ENCODE assay signal across 8 cellular contexts in genomic region chr14:93219103-93219726, GRCh38. TPM values are rescaled to one million over a fixed set of nuclear protein-coding genes. Genes with fewer than 3 reads are reported as not detected.
DNase-seq lines count a peak whose midpoint lies in the region; ATAC-seq, FAIRE-seq and TF ChIP-seq lines count a peak whose summit lies in the region.

No MANE protein-coding gene starts in this region.

- H3K4me3 ChIP-seq in NB4 (ENCODE audit: low read depth, low read length) (no peak overlapping the region), mucosa of descending colon (no peak overlapping the region)

- TF ChIP-seq POLR2A in NB4 (IDR thresholded peaks at IDR 0.05; ENCODE audit: extremely low read depth, insufficient read length) = no peak

- no peaks in the 10 kb centered on the region for H3K4me1 ChIP-seq in mucosa of descending colon (ENCODE audit: low read depth)

- no peaks in the 10 kb centered on the region for H3K36me3 ChIP-seq in mucosa of descending colon (ENCODE audit: low read depth)

- peak; percentile 70 for FAIRE-seq in D721Med (lab: Jason Lieb, UNC)

- DNase-seq in D721Med (ENCODE audit: insufficient read length, low spot score) (peak; percentile 50), NB4 (ENCODE audit: low read depth) (peak; percentile 73), T follicular helper cell (ENCODE audit: low read depth) (peak; percentile 28), dermis blood vessel endothelial cell (peak; percentile 79), mucosa of descending colon (peak in 1 of 3 donors; percentile 81), NCI-H2029 (lab: John Stamatoyannopoulos, UW) (no peak)

- intact Hi-C loops in mucosa of descending colon (cut with DNase I, micrococcal nuclease) = no loop called here

- TF ChIP-seq CTCF in D721Med (IDR thresholded peaks at IDR 0.05; ENCODE audit: insufficient read depth, missing control alignments) (peak; percentile 83), NB4 (IDR thresholded peaks at IDR 0.05; ENCODE audit: low read depth, low read length) (peak; percentile 70), mucosa of descending colon (IDR thresholded peaks at IDR 0.05) (peak; percentile 17)

- H3K9me3 ChIP-seq in mucosa of descending colon = no peaks in the 10 kb centered on the region

- ATAC-seq in GM21390 (IDR thresholded peaks at IDR 0.05; ENCODE audit: unreplicated experiment) (peak; percentile 58), mucosa of descending colon (peak; percentile 83), GM21423 (IDR thresholded peaks at IDR 0.05; ENCODE audit: unreplicated experiment) (no peak)

RNA-seq across cellular contexts. Expression of gene UBR7, which starts 12.2 kb away (rescaled TPM):
- total RNA-seq in dermis blood vessel endothelial cell = 35.6 and 43.9 TPM in 2 replicates
- 10 to 100 TPM; 22.2 to 23.6 (median 22.4) TPM for total RNA-seq in mucosa of descending colon

RNA-seq across cellular contexts. Expression of gene GON7, which starts 12.3 kb away (rescaled TPM):
- 14.4 and 15.3 TPM in 2 replicates for total RNA-seq in dermis blood vessel endothelial cell
- total RNA-seq in mucosa of descending colon = 10 to 100 TPM; 15.3 to 19.5 (median 18.6) TPM

RNA-seq across cellular contexts. Expression of gene LYSET, which starts 34.1 kb away (rescaled TPM):
- total RNA-seq in dermis blood vessel endothelial cell = 8.7 and 18.2 TPM in 2 replicates
- 10 to 100 TPM; 29.0 to 35.0 (median 33.2) TPM for total RNA-seq in mucosa of descending colon

RNA-seq across cellular contexts. Expression of gene MOAP1, which starts 34.5 kb away (rescaled TPM):
- total RNA-seq in dermis blood vessel endothelial cell = 30.0 and 30.6 TPM in 2 replicates
- total RNA-seq in mucosa of descending colon = 10 to 100 TPM; 16.9 to 42.6 (median 17.1) TPM

Comparison
In these comparisons a context has a peak if more than half of its experiments do, and no peak if none do; other contexts are left out.
1. CTCF ChIP-seq: peak in every context shown above with its lines; median percentile 83 in D721Med; 70 in NB4; 17 in mucosa of descending colon.